Comparison of ENCODE assay signal across 1 cellular context in genomic region chr3:171980578-171981270, GRCh38.
TF ChIP-seq lines count a peak whose summit lies in the region.

No MANE protein-coding gene starts in this region.

TF ChIP-seq in K562, 482 proteins besides CTCF, POLR2A, EP300 and RAD21 (continued from another document and continues in another):
- TF ChIP-seq AFF1 (IDR thresholded peaks at IDR 0.05; ENCODE audit: low read depth in 1 of 2, partially characterized antibody in 2 of 2): peak in 1 of 2 experiments; percentile 22
- TF ChIP-seq E2F5 (CRISPR knock-in tag; IDR thresholded peaks at IDR 0.05): no peak
- TF ChIP-seq TARDBP (IDR thresholded peaks at IDR 0.05): peak; percentile 33; the same call in 1 of the 2 replicates
- TF ChIP-seq ATF7 (IDR thresholded peaks at IDR 0.05): peak; percentile 73; the same call in 1 of the 2 replicates
- TF ChIP-seq CHD4 (IDR thresholded peaks at IDR 0.05; ENCODE audit: insufficient read depth, insufficient replicate concordance, low read depth, low read length, poor library complexity, severe bottlenecking): no peak
- peak; percentile 93 for TF ChIP-seq ETV1 (tag; conservative IDR thresholded peaks at IDR 0.05; ENCODE audit: low read depth)
- TF ChIP-seq RCOR1 (IDR thresholded peaks at IDR 0.05; ENCODE audit: borderline replicate concordance in 1 of 2, low read depth in 2 of 2, low read length in 2 of 2): peak in 1 of 2 experiments; percentile 18; a peak in 1 of 4 replicates
- TF ChIP-seq STAT5A (IDR thresholded peaks at IDR 0.05; ENCODE audit: borderline replicate concordance, low read length): no peak
- TF ChIP-seq ZBTB17 (CRISPR knock-in tag; IDR thresholded peaks at IDR 0.05): peak; percentile 28; the same call in 1 of the 2 replicates
- TF ChIP-seq FOXK1 (CRISPR knock-in tag; IDR thresholded peaks at IDR 0.05; ENCODE audit: borderline replicate concordance): no peak
- TF ChIP-seq CREM (IDR thresholded peaks at IDR 0.05; ENCODE audit: low read depth): 0 out of 2 replicates have a peak, but pooled peaks have one; percentile 43
- TF ChIP-seq ELF1 (tag; IDR thresholded peaks at IDR 0.05): 0 out of 2 replicates have a peak, but pooled peaks have one; percentile 43
- TF ChIP-seq RBM25 (IDR thresholded peaks at IDR 0.05; ENCODE audit: low read depth, low read length, severe bottlenecking): no peak
- TF ChIP-seq ATF1 (CRISPR knock-in tag; IDR thresholded peaks at IDR 0.05): no peak
- peak; percentile 51 for TF ChIP-seq ATF1 (tag; IDR thresholded peaks at IDR 0.05)
- TF ChIP-seq KLF16 (IDR thresholded peaks at IDR 0.05): peak; percentile 72; the same call in 1 of the 2 replicates
- 0 out of 2 replicates have a peak, but pooled peaks have one; percentile 13 for TF ChIP-seq MYC (IDR thresholded peaks at IDR 0.05; ENCODE audit: low read depth, low read length)
- TF ChIP-seq MYC (CRISPR knock-in tag; IDR thresholded peaks at IDR 0.05; ENCODE audit: borderline replicate concordance, low read depth): no peak
- TF ChIP-seq BMI1 (IDR thresholded peaks at IDR 0.05; ENCODE audit: low read length): no peak
- TF ChIP-seq KDM1A (IDR thresholded peaks at IDR 0.05): no peak
- no peak for TF ChIP-seq PATZ1 (CRISPR knock-in tag; IDR thresholded peaks at IDR 0.05; ENCODE audit: borderline replicate concordance)
- TF ChIP-seq HDAC3 (IDR thresholded peaks at IDR 0.05; ENCODE audit: borderline replicate concordance, partially characterized antibody): peak; percentile 18
- peak; percentile 52; the same call in 1 of the 2 replicates for TF ChIP-seq JUND (IDR thresholded peaks at IDR 0.05; ENCODE audit: borderline replicate concordance, low read depth, low read length)
- no peak; the same call in 2 of the 3 replicates for TF ChIP-seq JUND (tag; IDR thresholded peaks at IDR 0.05; ENCODE audit: borderline replicate concordance, low read depth, low read length)
- TF ChIP-seq TRIM24 (IDR thresholded peaks at IDR 0.05): peak in 1 of 2 experiments; percentile 46; a peak in 1 of 4 replicates
- no peak for TF ChIP-seq PHF20 (IDR thresholded peaks at IDR 0.05; ENCODE audit: partially characterized antibody)
- peak; percentile 42; the same call in 1 of the 2 replicates for TF ChIP-seq NCOR1 (IDR thresholded peaks at IDR 0.05)
- no peak for TF ChIP-seq HNRNPLL (IDR thresholded peaks at IDR 0.05; ENCODE audit: low read depth, low read length, poor library complexity, severe bottlenecking)
- peak; percentile 11; the same call in 1 of the 2 replicates for TF ChIP-seq CXXC5 (CRISPR knock-in tag; IDR thresholded peaks at IDR 0.05)
- TF ChIP-seq ELF2 (CRISPR knock-in tag; IDR thresholded peaks at IDR 0.05): peak; percentile 64; the same call in 1 of the 2 replicates
- no peak for TF ChIP-seq SP1 (CRISPR knock-in tag; IDR thresholded peaks at IDR 0.05)
- peak; percentile 65 for TF ChIP-seq GABPA (tag; conservative IDR thresholded peaks at IDR 0.05; ENCODE audit: low read depth)
- no peak for TF ChIP-seq NR2C1 (IDR thresholded peaks at IDR 0.05)
- TF ChIP-seq NR2C1 (tag; IDR thresholded peaks at IDR 0.05): peak; percentile 21; the same call in 1 of the 2 replicates
- no peak for TF ChIP-seq U2AF2 (optimal IDR thresholded peaks at IDR 0.05; ENCODE audit: low read depth, low read length)
- TF ChIP-seq EP400 (IDR thresholded peaks at IDR 0.05): peak; percentile 14; the same call in 1 of the 2 replicates
- TF ChIP-seq ARID4B (CRISPR knock-in tag; IDR thresholded peaks at IDR 0.05): no peak
- no peak; the same call in 1 of the 2 replicates for TF ChIP-seq PTTG1 (tag; IDR thresholded peaks at IDR 0.05; ENCODE audit: low read depth)
- no peak for TF ChIP-seq SMARCB1 (IDR thresholded peaks at IDR 0.05; ENCODE audit: insufficient read length, low read depth)
- TF ChIP-seq HNRNPK (IDR thresholded peaks at IDR 0.05; ENCODE audit: low read depth, low read length, poor library complexity, severe bottlenecking): no peak
- peak; percentile 88 for TF ChIP-seq PKNOX1 (IDR thresholded peaks at IDR 0.05)
- TF ChIP-seq SMAD4 (CRISPR knock-in tag; conservative IDR thresholded peaks at IDR 0.05): peak; percentile 87
- peak; percentile 97 for TF ChIP-seq MEIS2 (IDR thresholded peaks at IDR 0.05; ENCODE audit: partially characterized antibody)
- TF ChIP-seq ZBTB9 (CRISPR knock-in tag; IDR thresholded peaks at IDR 0.05): 0 out of 2 replicates have a peak, but pooled peaks have one; percentile 11
- no peak for TF ChIP-seq TSHZ1 (CRISPR knock-in tag; IDR thresholded peaks at IDR 0.05)
- peak; percentile 73 for TF ChIP-seq ZNF589 (CRISPR knock-in tag; IDR thresholded peaks at IDR 0.05; ENCODE audit: low read depth)
- TF ChIP-seq MXI1 (IDR thresholded peaks at IDR 0.05; ENCODE audit: low read depth, low read length): no peak
- TF ChIP-seq ETV6 (IDR thresholded peaks at IDR 0.05; ENCODE audit: borderline replicate concordance in 1 of 2, low read depth in 2 of 2, low read length in 1 of 2): 0 out of 4 replicates have a peak, but pooled peaks of 1 of the 2 experiments have one; percentile 50
- no peak for TF ChIP-seq ETV6 (CRISPR knock-in tag; IDR thresholded peaks at IDR 0.05; ENCODE audit: borderline replicate concordance)
- peak; percentile 55 for TF ChIP-seq ETV5 (CRISPR knock-in tag; IDR thresholded peaks at IDR 0.05; ENCODE audit: low read depth)
- TF ChIP-seq KDM2B (CRISPR knock-in tag; IDR thresholded peaks at IDR 0.05): no peak
- no peak for TF ChIP-seq TAF7 (tag; IDR thresholded peaks at IDR 0.05)
